8 cellular contexts compared by ENCODE assay signal in the genomic region with DNA sequence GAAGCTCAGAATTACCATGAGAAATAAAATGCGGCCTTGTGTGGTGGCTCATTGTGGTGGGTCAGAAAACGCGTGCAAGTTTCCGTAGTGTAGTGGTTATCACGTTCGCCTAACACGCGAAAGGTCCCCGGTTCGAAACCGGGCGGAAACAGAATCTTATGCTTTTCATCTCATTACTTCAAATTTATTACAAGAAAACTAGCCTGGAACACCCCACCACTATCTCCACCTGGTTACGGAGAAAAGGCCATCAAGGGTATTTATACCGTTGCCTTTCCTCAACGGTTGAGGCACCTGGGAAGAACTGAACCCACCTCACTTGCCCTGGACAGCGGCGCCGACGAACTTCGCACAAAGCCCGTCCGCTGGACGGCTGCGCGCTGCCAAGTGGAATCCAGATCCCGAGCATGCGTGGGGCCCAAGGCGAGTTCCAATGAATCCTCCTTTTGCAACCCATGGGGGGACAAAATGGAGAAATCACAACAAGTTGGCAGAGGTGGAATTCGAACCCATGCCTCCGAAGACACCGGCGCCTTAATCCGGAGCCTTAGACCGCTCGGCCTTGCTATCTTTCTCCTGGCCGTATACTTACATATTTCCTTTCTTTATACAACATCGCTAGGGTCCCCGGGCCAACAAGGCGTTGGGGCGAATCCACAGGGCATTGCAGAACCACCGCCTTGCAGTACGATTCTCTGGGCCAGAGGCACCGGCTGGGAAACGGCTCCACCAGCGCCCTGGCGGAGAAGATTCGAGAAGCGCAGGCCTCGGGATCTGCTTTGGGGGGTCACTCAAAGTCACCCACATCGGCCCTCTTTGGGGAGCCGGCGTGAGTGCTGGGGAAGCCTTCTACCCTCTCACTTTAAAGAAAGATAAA. TPM values are rescaled to one million over a fixed set of nuclear protein-coding genes. Genes with fewer than 3 reads are reported as not detected.
DNase-seq lines count a peak whose midpoint lies in the region; ATAC-seq and TF ChIP-seq lines count a peak whose summit lies in the region.

No MANE protein-coding gene starts in this region.

- H3K4me1 ChIP-seq in CD8-positive, alpha-beta memory T cell (ENCODE audit: insufficient read depth, low read length): peaks cover 23% of the 10 kb centered on the region

- H3K9me3 Mint-ChIP-seq in CD8-positive, alpha-beta memory T cell: peaks cover 0 to 2% (median 0%) of the 10 kb centered on the region in 5 donors
- no peaks in the 10 kb centered on the region for H3K9me3 Mint-ChIP-seq in HFFc6
- H3K9me3 Mint-ChIP-seq in activated naive CD8-positive, alpha-beta T cell treated with anti-CD3 and anti-CD28 coated beads for 36 hours: peaks cover 9% of the 10 kb centered on the region
- peaks cover 3 to 33% (median 11%) of the 10 kb centered on the region in 7 donors for H3K9me3 Mint-ChIP-seq in naive B cell

- H3K36me3 Mint-ChIP-seq in CD8-positive, alpha-beta memory T cell: no peaks in the 10 kb centered on the region
- H3K36me3 Mint-ChIP-seq in HFFc6 (ENCODE audit: low read depth): no peaks in the 10 kb centered on the region
- peaks cover 7% of the 10 kb centered on the region for H3K36me3 Mint-ChIP-seq in activated naive CD8-positive, alpha-beta T cell treated with anti-CD3 and anti-CD28 coated beads for 36 hours
- peaks cover 0 to 7% of the 10 kb centered on the region in 2 donors for H3K36me3 Mint-ChIP-seq in naive B cell

- no peaks in the 10 kb centered on the region for H3K36me3 ChIP-seq in CD8-positive, alpha-beta memory T cell (ENCODE audit: insufficient read depth, low read length)

- DNase-seq in CD8-positive, alpha-beta memory T cell: no peak
- DNase-seq in HFFc6 (peak; percentile 62), naive B cell (no peak), NCI-H748 treated with DMSO at 0.1 percent for 48 hours (lab: John Stamatoyannopoulos, UW) (no peak), Ammon's horn (ENCODE audit: low spot score) (no peak)
- DNase-seq in activated naive CD8-positive, alpha-beta T cell treated with anti-CD3 and anti-CD28 coated beads for 36 hours: peak; percentile 36

- H3K4me3 ChIP-seq in CD8-positive, alpha-beta memory T cell (ENCODE audit: low read length): no peak overlapping the region

- peak overlapping the region in 4 of 7 donors; percentile 38 to 79 (median 54) for H3K4me3 Mint-ChIP-seq in CD8-positive, alpha-beta memory T cell
- H3K4me3 Mint-ChIP-seq in HFFc6 (peak overlapping the region; percentile 86), naive B cell (peak overlapping the region in 6 of 8 donors; percentile 40 to 94 (median 91))
- H3K4me3 Mint-ChIP-seq in activated naive CD8-positive, alpha-beta T cell treated with anti-CD3 and anti-CD28 coated beads for 36 hours: peak overlapping the region; percentile 75

- H3K27ac ChIP-seq in CD8-positive, alpha-beta memory T cell (ENCODE audit: low read depth, low read length): no peak overlapping the region

- CTCF ChIA-PET in CD8-positive, alpha-beta memory T cell (lab: Charles Lee): no interaction called here

- peak overlapping the region in 6 of 8 donors; percentile 14 to 98 (median 92) for H3K27ac Mint-ChIP-seq in CD8-positive, alpha-beta memory T cell
- H3K27ac Mint-ChIP-seq in HFFc6: peak overlapping the region; percentile 59; the same call in 1 of the 2 replicates
- H3K27ac Mint-ChIP-seq in activated naive CD8-positive, alpha-beta T cell treated with anti-CD3 and anti-CD28 coated beads for 36 hours: peak overlapping the region; percentile 97
- peak overlapping the region in 2 of 6 donors; percentile 24 to 97 for H3K27ac Mint-ChIP-seq in naive B cell

- H3K27me3 Mint-ChIP-seq in CD8-positive, alpha-beta memory T cell: peaks cover 47 to 57% of the 10 kb centered on the region in 2 donors
- H3K27me3 Mint-ChIP-seq in HFFc6 (ENCODE audit: insufficient read depth) (peaks cover 11% of the 10 kb centered on the region), naive B cell (peaks cover 19 to 62% (median 61%) of the 10 kb centered on the region in 3 donors)
- peaks cover 38% of the 10 kb centered on the region for H3K27me3 Mint-ChIP-seq in activated naive CD8-positive, alpha-beta T cell treated with anti-CD3 and anti-CD28 coated beads for 36 hours

- ATAC-seq in naive B cell (ENCODE audit: low read depth in 2 of 2) (no peak), GM18858 (IDR thresholded peaks at IDR 0.05; ENCODE audit: unreplicated experiment) (no peak), HG03521 (IDR thresholded peaks at IDR 0.05; ENCODE audit: unreplicated experiment) (no peak)

- no peaks in the 10 kb centered on the region for H3K27me3 ChIP-seq in CD8-positive, alpha-beta memory T cell (ENCODE audit: insufficient read depth, low read length, poor library complexity, severe bottlenecking)

- peaks cover 14 to 49% (median 38%) of the 10 kb centered on the region in 3 donors for H3K4me1 Mint-ChIP-seq in CD8-positive, alpha-beta memory T cell
- H3K4me1 Mint-ChIP-seq in HFFc6 (ENCODE audit: low read depth): peaks cover 66% of the 10 kb centered on the region
- H3K4me1 Mint-ChIP-seq in activated naive CD8-positive, alpha-beta T cell treated with anti-CD3 and anti-CD28 coated beads for 36 hours: peaks cover 70% of the 10 kb centered on the region
- peaks cover 23 to 68% (median 33%) of the 10 kb centered on the region in 3 donors for H3K4me1 Mint-ChIP-seq in naive B cell

- H3K9me3 ChIP-seq in CD8-positive, alpha-beta memory T cell (ENCODE audit: low read length): no peaks in the 10 kb centered on the region

- TF ChIP-seq CTCF in HFFc6 (IDR thresholded peaks at IDR 0.05): no peak

- POLR2A ChIA-PET in CD8-positive, alpha-beta memory T cell (lab: Charles Lee): interaction anchor here (0.6 kb wide), 1 partner anchor 86 kb away, joined by 3 read pairs; no protein-coding TSS in a partner anchor

RNA-seq across cellular contexts. Expression of gene OR2V2, which starts 16.9 kb away (rescaled TPM):
- not detected for total RNA-seq in CD8-positive, alpha-beta memory T cell
- not detected for polyA plus RNA-seq in CD8-positive, alpha-beta memory T cell
- total RNA-seq in HFFc6 (2021; fragmentation: NEBNext Ultra II Directional; extraction: Animal tissue kit (Norgen Biotek cat#: 25700)): not detected
- total RNA-seq in activated naive CD8-positive, alpha-beta T cell treated with anti-CD3 and anti-CD28 coated beads for 36 hours: not detected
- not detected for polyA plus RNA-seq in naive B cell (ENCODE audit: low read depth in 6 of 6)

RNA-seq across cellular contexts. Expression of gene OR2V1, which starts 33.3 kb away (rescaled TPM):
- not detected for total RNA-seq in CD8-positive, alpha-beta memory T cell
- not detected for polyA plus RNA-seq in CD8-positive, alpha-beta memory T cell
- total RNA-seq in HFFc6 (2021; fragmentation: NEBNext Ultra II Directional; extraction: Animal tissue kit (Norgen Biotek cat#: 25700)): not detected
- not detected for total RNA-seq in activated naive CD8-positive, alpha-beta T cell treated with anti-CD3 and anti-CD28 coated beads for 36 hours
- polyA plus RNA-seq in naive B cell (ENCODE audit: low read depth in 6 of 6): not detected

RNA-seq across cellular contexts. Expression of gene TRIM7, which starts 40.7 kb away (rescaled TPM):
- 1 to 10 TPM; 2.2 to 2.3 TPM for total RNA-seq in CD8-positive, alpha-beta memory T cell
- 0.74 TPM for polyA plus RNA-seq in CD8-positive, alpha-beta memory T cell
- total RNA-seq in HFFc6 (2021; fragmentation: NEBNext Ultra II Directional; extraction: Animal tissue kit (Norgen Biotek cat#: 25700)): 1 to 10 TPM; 2.8 to 7.5 (median 5.3) TPM
- under 1 TPM; 0.62 to 0.68 TPM for total RNA-seq in activated naive CD8-positive, alpha-beta T cell treated with anti-CD3 and anti-CD28 coated beads for 36 hours
- under 1 TPM in 3 of 6 donors, not detected in 3; 0.09 to 0.27 (median 0.24) TPM for polyA plus RNA-seq in naive B cell (ENCODE audit: low read depth in 6 of 6)

RNA-seq across cellular contexts. Expression of gene TRIM41, which starts 58.8 kb away (rescaled TPM):
- total RNA-seq in CD8-positive, alpha-beta memory T cell: 10 to 100 TPM; 35.2 to 42.7 TPM
- polyA plus RNA-seq in CD8-positive, alpha-beta memory T cell: 2.2 TPM
- total RNA-seq in HFFc6 (2021; fragmentation: NEBNext Ultra II Directional; extraction: Animal tissue kit (Norgen Biotek cat#: 25700)): 10 to 100 TPM; 20.3 to 24.0 (median 22.5) TPM
- 10 to 100 TPM; 34.2 to 37.6 TPM for total RNA-seq in activated naive CD8-positive, alpha-beta T cell treated with anti-CD3 and anti-CD28 coated beads for 36 hours
- 1 to 10 TPM in 3 of 6 donors, under 1 TPM in 3; 0.40 to 1.6 (median 1.0) TPM for polyA plus RNA-seq in naive B cell (ENCODE audit: low read depth in 6 of 6)

Comparison
In these comparisons a context has a peak if more than half of its experiments do, and no peak if none do; other contexts are left out.
1. DNase-seq: peak in HFFc6 (single experiment) and activated naive CD8-positive, alpha-beta T cell treated with anti-CD3 and anti-CD28 coated beads for 36 hours (single experiment); none in CD8-positive, alpha-beta memory T cell (0 of 5), naive B cell (single experiment), NCI-H748 treated with DMSO at 0.1 percent for 48 hours (single experiment) and Ammon's horn (single experiment).
2. Peak in every context shown above with its lines, with median percentiles within 50 percentile points of each other: H3K4me3 Mint-ChIP-seq.